ENCODE assay signal across 8 cellular contexts in the genomic region with DNA sequence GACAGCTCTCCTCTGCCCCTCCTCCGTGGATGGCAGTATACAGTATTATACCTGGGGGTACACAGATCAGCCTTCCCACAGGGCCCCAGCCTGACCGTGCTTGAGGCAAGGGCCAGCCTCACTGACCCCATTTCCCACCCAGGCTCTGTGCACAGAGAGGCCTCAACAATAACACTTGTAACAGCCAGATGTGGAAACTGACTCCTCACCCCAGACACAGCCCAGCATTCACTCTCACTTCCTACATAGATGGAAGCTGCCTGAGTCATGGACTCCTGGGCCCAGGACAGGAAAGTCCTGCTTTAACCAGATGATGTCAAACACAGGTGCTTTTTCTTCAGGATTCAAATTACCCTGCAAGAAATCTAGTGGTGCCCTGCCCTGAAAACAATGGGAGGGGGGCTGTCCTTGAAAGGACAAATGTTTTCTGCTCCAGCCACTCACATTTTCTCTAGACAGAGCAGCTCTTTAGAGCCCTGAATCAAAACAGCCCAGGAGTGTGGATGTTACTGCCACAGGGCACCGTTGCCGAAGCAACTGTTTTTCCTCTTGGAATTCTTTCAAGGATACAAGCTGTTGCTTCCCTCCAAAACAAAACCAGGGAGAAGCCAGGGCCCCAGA. TPM values are rescaled to one million over a fixed set of nuclear protein-coding genes. Genes with fewer than 3 reads are reported as not detected.
A peak's percentile ranks its signal among the peaks of the same experiment; 100 is the strongest.
DNase-seq lines count a peak whose midpoint lies in the region; ATAC-seq and TF ChIP-seq lines count a peak whose summit lies in the region.

No MANE protein-coding gene starts in this region.

- 46 to 58% methylated on average over 4 of the region's 4 CpGs for WGBS in sigmoid colon, 2 donors
- WGBS in lower leg skin, 2 donors, result 30 to 36% methylated on average over 4 of the region's 4 CpGs

- DNase-seq in T-helper 17 cell (no peak), fibroblast of pulmonary artery (ENCODE audit: low read depth) (peak; percentile 61), sigmoid colon (no peak), lower leg skin (ENCODE audit: low spot score in 2 of 2) (no peak), activated gamma-delta T cell treated with Interleukin-2 at 50 U/mL for 16 hours (no peak)

- TF ChIP-seq CTCF in fibroblast of pulmonary artery (IDR thresholded peaks at IDR 0.05; ENCODE audit: low read length, missing control alignments) (no peak), sigmoid colon (IDR thresholded peaks at IDR 0.05) (no peak), lower leg skin (IDR thresholded peaks at IDR 0.05) (no peak)

- intact Hi-C loops in sigmoid colon (cut with DNase I) (loop anchor here (2.0 kb wide), 1 partner anchor 21 kb away; no protein-coding TSS in a partner anchor), lower leg skin (cut with DNase I; ENCODE audit: low total_unique reads) (no loop called here)

- TF ChIP-seq EP300 in sigmoid colon (IDR thresholded peaks at IDR 0.05), result no peak

- peaks cover 62% of the 10 kb centered on the region for H3K4me1 Mint-ChIP-seq in T-helper 17 cell

- H3K9me3 ChIP-seq in T-helper 17 cell (ENCODE audit: control insufficient read depth, low read length, poor library complexity, severe bottlenecking) (no peaks in the 10 kb centered on the region), sigmoid colon (no peaks in the 10 kb centered on the region)

- ATAC-seq in GM19463 (IDR thresholded peaks at IDR 0.05; ENCODE audit: unreplicated experiment) (peak; percentile 43), T-helper 17 cell (no peak), HG03025 (IDR thresholded peaks at IDR 0.05; ENCODE audit: low FRiP score, unreplicated experiment) (no peak), HG02759 (IDR thresholded peaks at IDR 0.05; ENCODE audit: unreplicated experiment) (no peak)

- no peak for TF ChIP-seq POLR2A in sigmoid colon (IDR thresholded peaks at IDR 0.05)
- TF ChIP-seq POLR2A in lower leg skin (IDR thresholded peaks at IDR 0.05), result no peak

- H3K27me3 Mint-ChIP-seq in T-helper 17 cell, result no peaks in the 10 kb centered on the region

- peak overlapping the region; percentile 62 to 86 (median 74) for H3K27ac ChIP-seq in sigmoid colon

- no peaks in the 10 kb centered on the region for H3K36me3 ChIP-seq in sigmoid colon

- H3K36me3 Mint-ChIP-seq in T-helper 17 cell (ENCODE audit: low read depth), result no peaks in the 10 kb centered on the region

- peak overlapping the region; percentile 86 for H3K4me3 Mint-ChIP-seq in T-helper 17 cell

- peak overlapping the region; percentile 96 for H3K27ac Mint-ChIP-seq in T-helper 17 cell

- H3K27me3 ChIP-seq in sigmoid colon, result no peaks in the 10 kb centered on the region

- H3K4me1 ChIP-seq in sigmoid colon, result peaks cover 0 to 73% (median 67%) of the 10 kb centered on the region in 4 donors

- no peak overlapping the region for H3K4me3 ChIP-seq in fibroblast of pulmonary artery (replicated peaks; ENCODE audit: low read depth, low read length)
- H3K4me3 ChIP-seq in sigmoid colon, result no peak overlapping the region
- no peak overlapping the region for H3K4me3 ChIP-seq in lower leg skin (ENCODE audit: low read depth, poor library complexity, severe bottlenecking)

RNA-seq across cellular contexts. Expression of a gene that starts 16.4 kb away (rescaled TPM):
- 10 to 100 TPM; 67.6 to 75.8 TPM for total RNA-seq in T-helper 17 cell
- total RNA-seq in sigmoid colon, result 10 to 100 TPM; 33.1 to 41.0 (median 36.6) TPM
- 10 to 100 TPM; 58.9 to 80.9 (median 77.5) TPM for polyA plus RNA-seq in sigmoid colon
- 100 to 1,000 TPM in 1 of 4 donors, 10 to 100 TPM in 3; 64.6 to 101 (median 82.5) TPM for total RNA-seq in lower leg skin

RNA-seq across cellular contexts. Expression of a gene that starts 19.3 kb away (rescaled TPM):
- 100 to 1,000 TPM; 285 to 303 TPM for total RNA-seq in T-helper 17 cell
- total RNA-seq in sigmoid colon, result 10 to 100 TPM in 3 of 4 donors, 1 to 10 TPM in 1; 9.6 to 36.0 (median 13.5) TPM
- 10 to 100 TPM in 2 of 3 donors, 1 to 10 TPM in 1; 7.8 to 88.0 (median 11.3) TPM for polyA plus RNA-seq in sigmoid colon
- 100 to 1,000 TPM; 176 to 519 (median 217) TPM for total RNA-seq in lower leg skin

Comparison
In these comparisons a context has a peak if more than half of its experiments do, and no peak if none do; other contexts are left out.
1. RNA of a gene that starts 19.3 kb away (total RNA-seq): 285 to 303 TPM in T-helper 17 cell and 176 to 519 TPM in lower leg skin; 9.6 to 36.0 TPM in sigmoid colon; every median in the first group is over 4 times any median in the second.